ENCODE assay signal across 19 cellular contexts in the genomic region with DNA sequence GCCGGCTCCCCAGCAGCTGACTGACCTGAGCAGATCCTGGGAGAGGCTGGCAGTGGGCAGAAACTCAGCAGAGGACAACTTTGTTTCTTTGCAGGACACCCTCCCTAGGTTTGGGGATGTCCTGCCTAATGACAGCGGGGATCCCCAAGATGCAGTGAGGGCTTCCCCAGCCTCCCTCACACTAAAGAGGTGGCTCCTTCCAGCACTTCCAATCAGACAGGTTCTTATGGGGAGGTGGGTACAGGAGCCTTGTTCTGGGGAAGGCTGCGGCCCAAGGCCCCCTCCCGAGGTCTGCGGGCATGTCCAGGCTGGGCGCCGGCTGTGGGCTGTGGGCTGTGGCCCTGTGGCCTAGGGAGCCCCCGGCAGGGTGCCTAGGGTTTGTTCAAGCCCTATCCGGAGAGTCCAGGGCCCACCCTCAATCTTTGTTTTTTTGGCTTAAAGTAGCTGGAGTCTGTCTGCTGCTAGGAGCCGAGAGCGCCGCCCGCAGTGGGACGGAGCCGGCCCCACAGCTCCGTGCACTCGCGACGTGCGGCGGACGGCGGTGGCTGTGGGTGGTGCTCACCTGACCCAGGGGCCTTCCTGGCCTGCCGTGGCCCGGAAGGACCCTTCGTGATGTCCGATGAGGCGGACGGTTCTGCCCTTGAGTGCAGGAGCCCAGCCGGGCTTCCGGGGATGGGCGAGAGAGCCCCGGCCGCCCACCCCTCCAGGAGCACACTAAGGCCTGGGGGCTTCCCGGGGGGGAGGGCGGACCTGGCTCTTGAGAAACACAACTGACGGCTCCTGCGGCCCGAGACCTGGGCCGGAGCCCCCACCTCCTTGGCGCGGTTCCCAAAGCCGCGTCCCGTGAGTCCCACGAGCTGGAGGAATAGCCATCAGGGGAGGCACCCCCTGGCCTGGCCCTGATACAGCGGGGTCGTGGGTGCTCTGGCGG. TPM values are rescaled to one million over a fixed set of nuclear protein-coding genes. Genes with fewer than 3 reads are reported as not detected.
DNase-seq lines count a peak whose midpoint lies in the region; ATAC-seq, FAIRE-seq and TF ChIP-seq lines count a peak whose summit lies in the region.
"Had no signal": no experiment of that assay in that cellular context is flagged by ENCODE, and none has a peak within 500 bp of the region (broad histone marks: within the 10 kb centered on the region; RNA-seq: fewer than 3 reads in every experiment).

No MANE protein-coding gene starts in this region.

- H3K27ac ChIP-seq in breast epithelium (peak overlapping the region; percentile 45 to 69), mammary epithelial cell (ENCODE audit: insufficient read depth, low read depth, low read length) (no peak overlapping the region), endothelial cell of umbilical vein (ENCODE audit: insufficient read depth, low read depth, low read length) (peak overlapping the region; percentile 21), osteoblast (ENCODE audit: low read depth, low read length) (peak overlapping the region; percentile 79), aorta (ENCODE audit: low read depth in 1 of 2, low read length in 2 of 2) (no peak overlapping the region), MM.1S (ENCODE audit: low read length) (no peak overlapping the region)
- H3K27ac ChIP-seq: dorsolateral prefrontal cortex, pancreas, right atrium auricular region, SJSA1 had no signal

- H3K36me3 ChIP-seq in breast epithelium (no peaks in the 10 kb centered on the region), mammary epithelial cell (ENCODE audit: insufficient read depth, low read length) (no peaks in the 10 kb centered on the region), endothelial cell of umbilical vein (ENCODE audit: control insufficient read depth in 2 of 2, extremely low read depth in 1 of 2, insufficient read depth in 2 of 2, low read length in 2 of 2) (no peaks in the 10 kb centered on the region), osteoblast (ENCODE audit: insufficient read depth, low read length) (no peaks in the 10 kb centered on the region), aorta (ENCODE audit: control insufficient read depth in 1 of 2, insufficient read depth in 2 of 2, low read length in 1 of 2) (no peaks in the 10 kb centered on the region), MM.1S (replicated peaks; ENCODE audit: insufficient read depth, low read length) (no peaks in the 10 kb centered on the region)
- H3K36me3 ChIP-seq: pancreas, right atrium auricular region, SJSA1 had no signal

- no peaks in the 10 kb centered on the region for H3K27me3 ChIP-seq in breast epithelium
- H3K27me3 ChIP-seq in mammary epithelial cell (ENCODE audit: insufficient read depth, low read length), result no peaks in the 10 kb centered on the region
- H3K27me3 ChIP-seq in endothelial cell of umbilical vein (ENCODE audit: control insufficient read depth in 2 of 2, insufficient read depth in 2 of 2, low read length in 2 of 2), result no peaks in the 10 kb centered on the region
- no peaks in the 10 kb centered on the region for H3K27me3 ChIP-seq in osteoblast (ENCODE audit: insufficient read depth, low read length)
- H3K27me3 ChIP-seq in aorta (ENCODE audit: control insufficient read depth in 1 of 2, insufficient read depth in 2 of 2, low read length in 1 of 2), result no peaks in the 10 kb centered on the region
- no peaks in the 10 kb centered on the region for H3K27me3 ChIP-seq in MM.1S (replicated peaks; ENCODE audit: insufficient read depth, low read length)
- H3K27me3 ChIP-seq: pancreas, right atrium auricular region, SJSA1 had no signal

- H4K20me1 ChIP-seq in mammary epithelial cell (ENCODE audit: insufficient read depth, low read length), result no peaks in the 10 kb centered on the region
- no peaks in the 10 kb centered on the region for H4K20me1 ChIP-seq in endothelial cell of umbilical vein (replicated peaks; ENCODE audit: control insufficient read depth, extremely low read depth, insufficient read depth, low read length)
- no peaks in the 10 kb centered on the region for H4K20me1 ChIP-seq in osteoblast (ENCODE audit: insufficient read depth, low read length)
- H4K20me1 ChIP-seq in MM.1S (ENCODE audit: insufficient read depth, low read length), result no peaks in the 10 kb centered on the region

- TF ChIP-seq CTCF in breast epithelium (IDR thresholded peaks at IDR 0.05) (no peak), mammary epithelial cell (conservative IDR thresholded peaks at IDR 0.05 in 1 of 2, IDR thresholded peaks at IDR 0.05 in 1 of 2; ENCODE audit: extremely low read depth in 1 of 2, insufficient read depth in 1 of 2, low read depth in 1 of 2, low read length in 2 of 2) (no peak), endothelial cell of umbilical vein (IDR thresholded peaks at IDR 0.05; ENCODE audit: extremely low read depth in 1 of 2, insufficient read depth in 1 of 2, low read depth in 1 of 2, low read length in 2 of 2) (no peak), osteoblast (IDR thresholded peaks at IDR 0.05; ENCODE audit: extremely low read depth, low read depth, low read length) (no peak), MM.1S (IDR thresholded peaks at IDR 0.05; ENCODE audit: low read length) (no peak)

- no peaks in the 10 kb centered on the region for H3F3A ChIP-seq in MM.1S (ENCODE audit: insufficient read depth, low read length)

- 76% methylated on average over 30 of the region's 49 CpGs for WGBS in mammary epithelial cell (ENCODE audit: low coverage, missing lambda C conversion rate)
- WGBS in aorta, 2 donors, result 92 to 93% methylated on average over 47 to 49 of the region's 49 CpGs

- BruUV-seq in mammary epithelial cell (replicated peaks; lab: Mats Ljungman, UMichigan) (no TSS peak), endothelial cell of umbilical vein (replicated peaks; lab: Mats Ljungman, UMichigan) (no TSS peak)

- H3K9me1 ChIP-seq in endothelial cell of umbilical vein (replicated peaks; ENCODE audit: control insufficient read depth, extremely low read depth, insufficient read depth, low read length), result no peaks in the 10 kb centered on the region

- in situ Hi-C loops in mammary epithelial cell (cut with MboI; ENCODE audit: low sequenced_read_pairs in 2 of 2), result no loop called here

- H3K79me2 ChIP-seq in mammary epithelial cell (ENCODE audit: insufficient read depth, low read length) (no peaks in the 10 kb centered on the region), endothelial cell of umbilical vein (ENCODE audit: control insufficient read depth, insufficient read depth, low read length) (no peaks in the 10 kb centered on the region), osteoblast (ENCODE audit: insufficient read depth, low read length) (no peaks in the 10 kb centered on the region), MM.1S (ENCODE audit: low read length) (no peaks in the 10 kb centered on the region)

- H3K9ac ChIP-seq in mammary epithelial cell (ENCODE audit: insufficient read depth, low read length) (no peak overlapping the region), endothelial cell of umbilical vein (replicated peaks; ENCODE audit: extremely low read depth, insufficient read depth, low read length) (no peak overlapping the region), MM.1S (ENCODE audit: low read length) (no peak overlapping the region)

- DNase-seq in breast epithelium (ENCODE audit: low spot score in 2 of 2), result no peak
- DNase-seq in mammary epithelial cell, result no peak
- no peak for DNase-seq in endothelial cell of umbilical vein (ENCODE audit: low read depth, low spot score)
- no peak for DNase-seq in osteoblast (ENCODE audit: insufficient read length, low spot score, missing footprints)
- DNase-seq in aorta, result peak; percentile 33 to 74
- no peak for DNase-seq in DMS79 treated with DMSO at 0.1 percent for 48 hours (lab: John Stamatoyannopoulos, UW)
- no peak for DNase-seq in MM.1S
- DNase-seq in COLO668 (lab: John Stamatoyannopoulos, UW; ENCODE audit: unreplicated experiment), result no peak
- DNase-seq: activated CD8-positive, alpha-beta memory T cell treated with anti-CD3 and anti-CD28 coated beads for 24 hours; activated T-cell treated with anti-CD3 and anti-CD28 coated beads, Interleukin-2, amount 50 U/mL, for 24 hours; Calu3; KBM-7; natural killer cell; NCI-H146; NCI-H510A treated with DMSO at 0.1 percent for 48 hours had no signal

- dilution Hi-C loops in mammary epithelial cell (cut with HindIII; ENCODE audit: low sequenced_read_pairs) (no loop called here), endothelial cell of umbilical vein (cut with MboI; ENCODE audit: extremely low pct_ligation_motif_present, low sequenced_read_pairs) (no loop called here)

- H3K9me3 ChIP-seq in breast epithelium (no peaks in the 10 kb centered on the region), mammary epithelial cell (replicated peaks; ENCODE audit: insufficient read depth, low read length) (no peaks in the 10 kb centered on the region), endothelial cell of umbilical vein (replicated peaks; ENCODE audit: control insufficient read depth, insufficient read depth, low read length) (no peaks in the 10 kb centered on the region), osteoblast (ENCODE audit: low read depth, low read length) (no peaks in the 10 kb centered on the region), aorta (ENCODE audit: control insufficient read depth, low read length) (no peaks in the 10 kb centered on the region), MM.1S (replicated peaks; ENCODE audit: insufficient read depth, low read length) (no peaks in the 10 kb centered on the region)
- H3K9me3 ChIP-seq: pancreas, right atrium auricular region, SJSA1 had no signal

- no peak for FAIRE-seq in endothelial cell of umbilical vein (lab: Jason Lieb, UNC)
- FAIRE-seq: pancreas had no signal

- H2AFZ ChIP-seq in mammary epithelial cell (ENCODE audit: low read depth, low read length) (no peak overlapping the region), endothelial cell of umbilical vein (ENCODE audit: low read depth, low read length) (no peak overlapping the region), osteoblast (ENCODE audit: low read length) (no peak overlapping the region), MM.1S (ENCODE audit: low read length) (no peak overlapping the region)

- TF ChIP-seq POLR2A in breast epithelium (IDR thresholded peaks at IDR 0.05) (no peak), endothelial cell of umbilical vein (IDR thresholded peaks at IDR 0.05; ENCODE audit: low read depth, low read length) (no peak)

- intact Hi-C loops in breast epithelium (cut with DNase I; ENCODE audit: low total_unique reads) (no loop called here), mammary epithelial cell (cut with micrococcal nuclease) (no loop called here), endothelial cell of umbilical vein (cut with micrococcal nuclease) (no loop called here), aorta (cut with DNase I) (no loop called here)

- CTCF ChIA-PET in mammary epithelial cell (lab: Charles Lee; ENCODE audit: low non-redundant PET) (no interaction called here), endothelial cell of umbilical vein (lab: Charles Lee) (interaction anchor here (1.6 to 2.3 kb wide), 3 partner anchors 10 to 96 kb away, joined by 4 to 13 read pairs (median 9); no protein-coding TSS in a partner anchor)

- POLR2A ChIA-PET in endothelial cell of umbilical vein (lab: Charles Lee), result no interaction called here

- no peak for ATAC-seq in aorta (ENCODE audit: low FRiP score)
- ATAC-seq: natural killer cell, pancreas had no signal

- no peaks in the 10 kb centered on the region for H3K4me1 ChIP-seq in breast epithelium
- peaks cover 15% of the 10 kb centered on the region for H3K4me1 ChIP-seq in mammary epithelial cell (ENCODE audit: insufficient read depth, low read length)
- peaks cover 36% of the 10 kb centered on the region for H3K4me1 ChIP-seq in endothelial cell of umbilical vein (ENCODE audit: control insufficient read depth, extremely low read depth, insufficient read depth, low read length)
- H3K4me1 ChIP-seq in osteoblast (ENCODE audit: insufficient read depth, low read length), result peaks cover 29% of the 10 kb centered on the region
- no peaks in the 10 kb centered on the region for H3K4me1 ChIP-seq in aorta (ENCODE audit: control insufficient read depth in 1 of 2, insufficient read depth in 2 of 2, low read length in 2 of 2)
- H3K4me1 ChIP-seq in MM.1S (ENCODE audit: low read length), result no peaks in the 10 kb centered on the region
- H3K4me1 ChIP-seq: pancreas had no signal

- H3K4me2 ChIP-seq in mammary epithelial cell (ENCODE audit: insufficient read depth, low read depth, low read length), result no peak overlapping the region
- no peak overlapping the region for H3K4me2 ChIP-seq in endothelial cell of umbilical vein (ENCODE audit: insufficient read depth, low read length)
- H3K4me2 ChIP-seq in osteoblast (ENCODE audit: insufficient read depth, low read length), result no peak overlapping the region
- H3K4me2 ChIP-seq in MM.1S (ENCODE audit: low read depth, low read length), result no peak overlapping the region

- H3K4me3 ChIP-seq in breast epithelium (no peak overlapping the region), mammary epithelial cell (replicated peaks in 1 of 3; ENCODE audit: insufficient read depth in 1 of 3, low read depth in 2 of 3, low read length in 3 of 3) (no peak overlapping the region), endothelial cell of umbilical vein (replicated peaks in 1 of 3; ENCODE audit: insufficient read depth in 1 of 3, low read depth in 1 of 3, low read length in 3 of 3) (no peak overlapping the region), osteoblast (ENCODE audit: insufficient read depth, low read length) (no peak overlapping the region), aorta (ENCODE audit: low read length in 2 of 2) (no peak overlapping the region), MM.1S (ENCODE audit: low read length) (no peak overlapping the region)
- H3K4me3 ChIP-seq: dorsolateral prefrontal cortex, pancreas, right atrium auricular region, SJSA1 had no signal

- H3K9me2 ChIP-seq in MM.1S (replicated peaks; ENCODE audit: insufficient read depth, low read length), result no peaks in the 10 kb centered on the region

RNA-seq across cellular contexts. Expression of a gene that starts 57.2 kb away (rescaled TPM):
- 10 to 100 TPM; 19.8 to 33.4 (median 31.2) TPM for total RNA-seq in breast epithelium
- 100 to 1,000 TPM in 1 of 2 donors, 10 to 100 TPM in 1; 60.5 to 167 TPM for total RNA-seq in mammary epithelial cell
- 29.2 TPM for polyA plus RNA-seq in mammary epithelial cell
- polyA minus RNA-seq in mammary epithelial cell, result 93.4 TPM
- 62.4 and 68.1 TPM in 2 replicates for total RNA-seq in endothelial cell of umbilical vein
- polyA plus RNA-seq in endothelial cell of umbilical vein, result 17.4 and 23.2 TPM in 2 replicates
- polyA plus RNA-seq in endothelial cell of umbilical vein (2011; cell fraction: cytosol; rRNA removed), result 17.9 and 24.0 TPM in 2 replicates
- 20.1 and 24.5 TPM in 2 replicates for polyA plus RNA-seq in endothelial cell of umbilical vein (2011; cell fraction: nucleus; rRNA removed)
- 14.5 and 16.4 TPM in 2 replicates for polyA plus RNA-seq in endothelial cell of umbilical vein (2012)
- 51.3 and 58.0 TPM in 2 replicates for polyA minus RNA-seq in endothelial cell of umbilical vein
- polyA minus RNA-seq in endothelial cell of umbilical vein (2011; cell fraction: cytosol; rRNA and poly(A)+ RNA removed), result 23.2 TPM
- polyA minus RNA-seq in endothelial cell of umbilical vein (2011; cell fraction: nucleus; rRNA and poly(A)+ RNA removed), result 8.3 and 12.9 TPM in 2 replicates
- 32.6 and 35.9 TPM in 2 replicates for total RNA-seq in osteoblast
- 100 to 1,000 TPM; 114 to 174 TPM for total RNA-seq in aorta
- polyA plus RNA-seq in aorta, result 10 to 100 TPM; 28.9 to 61.1 TPM

Comparison
In these comparisons a context has a peak if more than half of its experiments do, and no peak if none do; other contexts are left out.
1. H3K27ac ChIP-seq: peak in breast epithelium (2 of 2), endothelial cell of umbilical vein (single experiment) and osteoblast (single experiment); none in mammary epithelial cell (single experiment), aorta (0 of 2) and MM.1S (single experiment).
2. DNase-seq: peak in aorta (2 of 2); none in breast epithelium (0 of 2), mammary epithelial cell (single experiment), endothelial cell of umbilical vein (single experiment), osteoblast (single experiment), DMS79 treated with DMSO at 0.1 percent for 48 hours (single experiment), MM.1S (single experiment) and COLO668 (single experiment).